ENCODE assay signal across 20 cellular contexts in genomic region chr5:5983261-5983660, GRCh38.
"Had no signal": no experiment of that assay in that cellular context is flagged by ENCODE, and none has a peak within 500 bp of the region (broad histone marks: within the 10 kb centered on the region; RNA-seq: fewer than 3 reads in every experiment).

No MANE protein-coding gene starts in this region.

- H3K9me3 ChIP-seq: testis, upper lobe of left lung had no signal

- DNase-seq: activated CD4-positive, alpha-beta T cell treated with anti-CD3 and anti-CD28 coated beads for 1 hour; activated CD4-positive, alpha-beta T cell treated with anti-CD3 and anti-CD28 coated beads, Interleukin-2, amount 50 U/mL, for 1 hour; activated CD8-positive, alpha-beta T cell treated with anti-CD3 and anti-CD28 coated beads, Interleukin-2, amount 10 ng/mL, durations not matched to agents 7 days and 5 days; activated T-cell treated with anti-CD3 and anti-CD28 coated beads, Interleukin-2, amount 50 U/mL, for 24 hours; aorta; erythroblast; foreskin keratinocyte; kidney glomerular epithelial cell; left ventricle myocardium superior; midbrain; natural killer cell; retina; stimulated activated CD4-positive, alpha-beta T cell treated with anti-CD3 and anti-CD28 coated beads, Interleukin-2, amount 100 ng/mL, for 48 hours; stimulated activated CD8-positive, alpha-beta memory T cell treated with anti-CD3 and anti-CD28 coated beads, Interleukin-4, amount 100 ng/mL, for 48 hours; stimulated activated naive CD4-positive, alpha-beta T cell; testis had no signal

- H3K27me3 ChIP-seq: foreskin keratinocyte, hepatocyte, testis, upper lobe of left lung had no signal

- H3K27ac ChIP-seq: foreskin keratinocyte, hepatocyte, testis, upper lobe of left lung had no signal

- H3K36me3 ChIP-seq: upper lobe of left lung had no signal

- ATAC-seq: activated CD8-positive, alpha-beta T cell treated with anti-CD3 and anti-CD28 coated beads, Interleukin-2, amount 10 ng/mL, durations not matched to agents 7 days and 5 days; activated naive CD4-positive, alpha-beta T cell treated with anti-CD3 and anti-CD28 coated beads, Interleukin-2, amount 50 U/mL, for 72 hours; activated T-helper 17 cell treated with anti-CD3 and anti-CD28 coated beads, Interleukin-2, amount 50 U/mL, for 72 hours; foreskin keratinocyte; left ventricle myocardium superior; natural killer cell had no signal

- H3K4me3 ChIP-seq: hepatocyte, testis, upper lobe of left lung had no signal

- H3K4me1 ChIP-seq: foreskin keratinocyte, testis had no signal
